1 cellular context compared by ENCODE assay signal in genomic region chr20:61933481-61933950, GRCh38.
TF ChIP-seq lines count a peak whose summit lies in the region.

No MANE protein-coding gene starts in this region.

TF ChIP-seq in H1, 55 proteins besides CTCF, POLR2A, EP300 and RAD21 (continued from another document):
- TF ChIP-seq RNF2 (IDR thresholded peaks at IDR 0.05; ENCODE audit: borderline replicate concordance, low read depth, low read length, missing control alignments, poor library complexity, severe bottlenecking) (no peak), CREB1 (IDR thresholded peaks at IDR 0.05) (no peak), JUN (IDR thresholded peaks at IDR 0.05; ENCODE audit: low read depth, low read length) (no peak), NANOG (IDR thresholded peaks at IDR 0.05; ENCODE audit: insufficient read depth, low read depth, low read length, poor library complexity, severe bottlenecking) (no peak), EZH2 (IDR thresholded peaks at IDR 0.05; ENCODE audit: low read depth, low read length, severe bottlenecking) (no peak), POU5F1 (IDR thresholded peaks at IDR 0.05; ENCODE audit: low read depth, low read length) (no peak), CBX8 (IDR thresholded peaks at IDR 0.05; ENCODE audit: borderline replicate concordance, low read depth, low read length) (no peak), BRCA1 (IDR thresholded peaks at IDR 0.05; ENCODE audit: low read depth, low read length) (no peak), NRF1 (IDR thresholded peaks at IDR 0.05; ENCODE audit: low read depth, low read length) (no peak)
